ENCODE assay signal across 24 cellular contexts in genomic region chr4:89212666-89213381, GRCh38.
DNase-seq lines count a peak whose midpoint lies in the region; ATAC-seq, FAIRE-seq and TF ChIP-seq lines count a peak whose summit lies in the region.
"Had no signal": no experiment of that assay in that cellular context is flagged by ENCODE, and none has a peak within 500 bp of the region (broad histone marks: within the 10 kb centered on the region; RNA-seq: fewer than 3 reads in every experiment).

No MANE protein-coding gene starts in this region.

- H3K36me3 ChIP-seq in adipocyte (ENCODE audit: control insufficient read depth, insufficient read depth, low read length, severe bottlenecking), result no peaks in the 10 kb centered on the region
- H3K36me3 ChIP-seq in pancreas, result no peaks in the 10 kb centered on the region
- H3K36me3 ChIP-seq: thoracic aorta had no signal

- CTCF ChIA-PET in HEK293T (lab: Yijun Ruan, JAX), result no interaction called here

- no peak for TF ChIP-seq CTCF in epithelial cell of esophagus (IDR thresholded peaks at IDR 0.05; ENCODE audit: insufficient read depth, low read depth, low read length, missing control alignments)
- TF ChIP-seq CTCF in pancreas (IDR thresholded peaks at IDR 0.05), result no peak

- intact Hi-C loops in pancreas (cut with DNase I), result no loop called here

- H3K27ac ChIP-seq in pancreas, result peak overlapping the region in 2 of 4 donors; percentile 15 to 28
- H3K27ac ChIP-seq: HL-60, thoracic aorta had no signal

- ATAC-seq in pancreas (peak; percentile 40 to 85 (median 70)), HG03280 (IDR thresholded peaks at IDR 0.05; ENCODE audit: unreplicated experiment) (no peak), HG03469 (IDR thresholded peaks at IDR 0.05; ENCODE audit: unreplicated experiment) (no peak)

- no peak overlapping the region for H3K4me3 ChIP-seq in adipocyte (ENCODE audit: low read length)
- H3K4me3 ChIP-seq in epithelial cell of esophagus (ENCODE audit: low read length), result no peak overlapping the region
- no peak overlapping the region for H3K4me3 ChIP-seq in pancreas
- H3K4me3 ChIP-seq: smooth muscle cell, thoracic aorta had no signal

- H3K4me1 ChIP-seq in adipocyte (ENCODE audit: control insufficient read depth, insufficient read depth, low read length), result no peaks in the 10 kb centered on the region
- peaks cover 0 to 18% (median 4%) of the 10 kb centered on the region in 3 donors for H3K4me1 ChIP-seq in pancreas

- POLR2A ChIA-PET in HEK293T (lab: Yijun Ruan, JAX), result no interaction called here

- DNase-seq in HT1080 (ENCODE audit: low read depth), result peak; percentile 42
- DNase-seq in adipocyte (ENCODE audit: low read depth), result peak; percentile 46
- peak; percentile 53 for DNase-seq in epithelial cell of esophagus (ENCODE audit: low read depth)
- no peak for DNase-seq in pancreas
- no peak for DNase-seq in HEK293T (ENCODE audit: extremely low spot score)
- DNase-seq: activated gamma-delta T cell treated with Interleukin-2 at 50 U/mL for 16 hours; activated T-cell treated with anti-CD3 and anti-CD28 coated beads, Interleukin-2, amount 50 U/mL, for 1 hour; CD4-positive, alpha-beta memory T cell; cerebellar nuclear complex; DMS153; erythroblast; head of caudate nucleus; mesendoderm; NCI-H1694; nucleus accumbens; SHP77 treated with DMSO at 0.1 percent for 48 hours; stimulated activated CD4-positive, alpha-beta T cell treated with anti-CD3 and anti-CD28 coated beads, Interleukin-2, amount 100 ng/mL, for 48 hours; stimulated activated naive CD4-positive, alpha-beta T cell had no signal

- H3K9me3 ChIP-seq in adipocyte (ENCODE audit: control insufficient read depth, low read length), result no peaks in the 10 kb centered on the region
- H3K9me3 ChIP-seq in pancreas, result no peaks in the 10 kb centered on the region
- H3K9me3 ChIP-seq: thoracic aorta had no signal

- 74 to 77% methylated on average over 4 of the region's 4 CpGs for WGBS in pancreas, 2 donors

- H3K9ac ChIP-seq in adipocyte (ENCODE audit: low read length), result no peak overlapping the region

- no peak for FAIRE-seq in pancreas (lab: Jason Lieb, UNC)
- FAIRE-seq: TTC549 had no signal

- H3K27me3 ChIP-seq in adipocyte (replicated peaks; ENCODE audit: control insufficient read depth, insufficient read depth, low read length), result peaks cover 6% of the 10 kb centered on the region
- H3K27me3 ChIP-seq in pancreas, result no peaks in the 10 kb centered on the region

TF ChIP-seq in HEK293T, 16 proteins besides CTCF, POLR2A, EP300 and RAD21:
- no peak for TF ChIP-seq FOXM1 (IDR thresholded peaks at IDR 0.05; ENCODE audit: borderline replicate concordance)
- no peak for TF ChIP-seq TARDBP (IDR thresholded peaks at IDR 0.05)
- TF ChIP-seq CTBP1 (IDR thresholded peaks at IDR 0.05; ENCODE audit: borderline replicate concordance), result no peak
- no peak for TF ChIP-seq FOXK2 (IDR thresholded peaks at IDR 0.05)
- TF ChIP-seq NFRKB (IDR thresholded peaks at IDR 0.05), result no peak
- no peak for TF ChIP-seq SUZ12 (IDR thresholded peaks at IDR 0.05)
- no peak for TF ChIP-seq ELF4 (IDR thresholded peaks at IDR 0.05)
- no peak for TF ChIP-seq BHLHE40 (IDR thresholded peaks at IDR 0.05; ENCODE audit: borderline replicate concordance)
- TF ChIP-seq HDGF (IDR thresholded peaks at IDR 0.05; ENCODE audit: borderline replicate concordance), result no peak
- no peak for TF ChIP-seq ZNF384 (IDR thresholded peaks at IDR 0.05)
- no peak for TF ChIP-seq FOXA1 (IDR thresholded peaks at IDR 0.05)
- no peak for TF ChIP-seq ARNT (IDR thresholded peaks at IDR 0.05)
- TF ChIP-seq PKNOX1 (IDR thresholded peaks at IDR 0.05), result no peak
- no peak for TF ChIP-seq LEF1 (IDR thresholded peaks at IDR 0.05; ENCODE audit: borderline replicate concordance)
- no peak for TF ChIP-seq SP1 (IDR thresholded peaks at IDR 0.05)
- TF ChIP-seq L3MBTL2 (conservative IDR thresholded peaks at IDR 0.05), result no peak
TF ChIP-seq in HEK293T: peak in this region for 0.

Comparison
In these comparisons a context has a peak if more than half of its experiments do, and no peak if none do; other contexts are left out.
1. DNase-seq: peak in HT1080 (single experiment), adipocyte (single experiment) and epithelial cell of esophagus (single experiment); none in pancreas (0 of 6) and HEK293T (single experiment).
2. ATAC-seq: peak in pancreas (4 of 4); none in HG03280 (single experiment) and HG03469 (single experiment).